In genomic region chr19:23758187-23759074, GRCh38 we compare ENCODE assay signal across 8 cellular contexts. TPM values are rescaled to one million over a fixed set of nuclear protein-coding genes. Genes with fewer than 3 reads are reported as not detected.
A peak's percentile ranks its signal among the peaks of the same experiment; 100 is the strongest.
DNase-seq lines count a peak whose midpoint lies in the region; ATAC-seq and TF ChIP-seq lines count a peak whose summit lies in the region.

ZNF681 (minus strand) TSS chr19:23758891; CDS start chr19:23758749, 142 bp downstream.

- peak within 1 kb of the TSS; percentile 89 for H3K27ac Mint-ChIP-seq in activated T-helper 17 cell treated with anti-CD3 and anti-CD28 coated beads, Interleukin-2, amount 50 U/mL, for 72 hours
- H3K27ac Mint-ChIP-seq in neural crest cell (ENCODE audit: unreplicated experiment) = peak within 1 kb of the TSS; percentile 100
- peak within 1 kb of the TSS; percentile 97 to 99 for H3K27ac Mint-ChIP-seq in stimulated activated naive CD8-positive, alpha-beta T cell treated with anti-CD3 and anti-CD28 coated beads, Interleukin-15, amount 100 ng/mL, for 72 hours

- H3K4me1 Mint-ChIP-seq in activated T-helper 17 cell treated with anti-CD3 and anti-CD28 coated beads, Interleukin-2, amount 50 U/mL, for 72 hours = peaks cover 10% of the 10 kb centered on the region
- H3K4me1 Mint-ChIP-seq in neural crest cell = peaks cover 25% of the 10 kb centered on the region
- peaks cover 18% of the 10 kb centered on the region for H3K4me1 Mint-ChIP-seq in stimulated activated naive CD8-positive, alpha-beta T cell treated with anti-CD3 and anti-CD28 coated beads, Interleukin-15, amount 100 ng/mL, for 72 hours

- TF ChIP-seq CTCF in neural crest cell (conservative IDR thresholded peaks at IDR 0.05) = peak; percentile 48

- peak; percentile 59 for ATAC-seq in HG03469 (IDR thresholded peaks at IDR 0.05; ENCODE audit: unreplicated experiment)
- peak; percentile 93 for ATAC-seq in activated T-helper 17 cell treated with anti-CD3 and anti-CD28 coated beads, Interleukin-2, amount 50 U/mL, for 72 hours (replicated peaks)
- peak; percentile 95 for ATAC-seq in stimulated activated naive CD8-positive, alpha-beta T cell treated with anti-CD3 and anti-CD28 coated beads, Interleukin-15, amount 100 ng/mL, for 72 hours

- DNase-seq in CD1c-positive myeloid dendritic cell (ENCODE audit: extremely low spot score) (peak; percentile 81), GM19240 (ENCODE audit: insufficient read length, low spot score) (peak; percentile 48), OCI-M1 (lab: John Stamatoyannopoulos, UW) (peak; percentile 98), fibroblast of the conjunctiva (ENCODE audit: low read depth) (peak; percentile 85), neural crest cell (ENCODE audit: low read depth, low spot score) (peak; percentile 75)
- DNase-seq in stimulated activated naive CD8-positive, alpha-beta T cell treated with anti-CD3 and anti-CD28 coated beads, Interleukin-15, amount 100 ng/mL, for 72 hours = peak; percentile 83 to 93

- peaks cover 3% of the 10 kb centered on the region for H3K9me3 Mint-ChIP-seq in activated T-helper 17 cell treated with anti-CD3 and anti-CD28 coated beads, Interleukin-2, amount 50 U/mL, for 72 hours
- peaks cover 7% of the 10 kb centered on the region for H3K9me3 Mint-ChIP-seq in neural crest cell
- H3K9me3 Mint-ChIP-seq in stimulated activated naive CD8-positive, alpha-beta T cell treated with anti-CD3 and anti-CD28 coated beads, Interleukin-15, amount 100 ng/mL, for 72 hours = peaks cover 10 to 15% of the 10 kb centered on the region in 2 donors

- peaks cover 14% of the 10 kb centered on the region for H3K36me3 Mint-ChIP-seq in activated T-helper 17 cell treated with anti-CD3 and anti-CD28 coated beads, Interleukin-2, amount 50 U/mL, for 72 hours (ENCODE audit: low read depth)
- H3K36me3 Mint-ChIP-seq in neural crest cell (ENCODE audit: low read depth) = peaks cover 29% of the 10 kb centered on the region

- H3K27me3 Mint-ChIP-seq in activated T-helper 17 cell treated with anti-CD3 and anti-CD28 coated beads, Interleukin-2, amount 50 U/mL, for 72 hours = no peaks in the 10 kb centered on the region
- H3K27me3 Mint-ChIP-seq in neural crest cell (ENCODE audit: low read depth) = no peaks in the 10 kb centered on the region
- no peaks in the 10 kb centered on the region for H3K27me3 Mint-ChIP-seq in stimulated activated naive CD8-positive, alpha-beta T cell treated with anti-CD3 and anti-CD28 coated beads, Interleukin-15, amount 100 ng/mL, for 72 hours

- peak within 1 kb of the TSS; percentile 94 for H3K4me3 Mint-ChIP-seq in activated T-helper 17 cell treated with anti-CD3 and anti-CD28 coated beads, Interleukin-2, amount 50 U/mL, for 72 hours
- peak within 1 kb of the TSS; percentile 99 for H3K4me3 Mint-ChIP-seq in neural crest cell
- peak within 1 kb of the TSS; percentile 96 for H3K4me3 Mint-ChIP-seq in stimulated activated naive CD8-positive, alpha-beta T cell treated with anti-CD3 and anti-CD28 coated beads, Interleukin-15, amount 100 ng/mL, for 72 hours

RNA-seq across cellular contexts. Expression of gene ZNF681, which starts in this region (rescaled TPM):
- total RNA-seq in activated T-helper 17 cell treated with anti-CD3 and anti-CD28 coated beads, Interleukin-2, amount 50 U/mL, for 72 hours = 1 to 10 TPM; 2.3 to 3.1 TPM
- total RNA-seq in neural crest cell = 9.4 and 11.5 TPM in 2 replicates

Comparison
In these comparisons a context has a peak if more than half of its experiments do, and no peak if none do; other contexts are left out.
1. Peak in every context shown above with its lines: DNase-seq and ATAC-seq.
2. DNase-seq: peak in every context shown above with its lines; median percentile 98 in OCI-M1; 88 in stimulated activated naive CD8-positive, alpha-beta T cell treated with anti-CD3 and anti-CD28 coated beads, Interleukin-15, amount 100 ng/mL, for 72 hours; 85 in fibroblast of the conjunctiva; 81 in CD1c-positive myeloid dendritic cell; 75 in neural crest cell; 48 in GM19240.